In genomic region chr2:119005081-119005480, GRCh38 we compare ENCODE assay signal across 1 cellular context.
TF ChIP-seq lines count a peak whose summit lies in the region.

No MANE protein-coding gene starts in this region.

TF ChIP-seq in GM12878, 131 proteins besides CTCF, POLR2A, EP300 and RAD21 (continued from another document):
- TF ChIP-seq PRDM15 (CRISPR knock-in tag; IDR thresholded peaks at IDR 0.05) (no peak), YBX1 (IDR thresholded peaks at IDR 0.05) (no peak), IKZF2 (IDR thresholded peaks at IDR 0.05) (no peak), TCF12 (IDR thresholded peaks at IDR 0.05; ENCODE audit: low read depth, low read length) (peak; percentile 63; the same call in 1 of the 2 replicates), GATAD2B (conservative IDR thresholded peaks at IDR 0.05; ENCODE audit: low read depth) (no peak), WRNIP1 (IDR thresholded peaks at IDR 0.05; ENCODE audit: borderline replicate concordance, low read depth, low read length) (no peak), RUNX3 (IDR thresholded peaks at IDR 0.05; ENCODE audit: low read length) (no peak; the same call in 1 of the 2 replicates)
